In the genomic region with DNA sequence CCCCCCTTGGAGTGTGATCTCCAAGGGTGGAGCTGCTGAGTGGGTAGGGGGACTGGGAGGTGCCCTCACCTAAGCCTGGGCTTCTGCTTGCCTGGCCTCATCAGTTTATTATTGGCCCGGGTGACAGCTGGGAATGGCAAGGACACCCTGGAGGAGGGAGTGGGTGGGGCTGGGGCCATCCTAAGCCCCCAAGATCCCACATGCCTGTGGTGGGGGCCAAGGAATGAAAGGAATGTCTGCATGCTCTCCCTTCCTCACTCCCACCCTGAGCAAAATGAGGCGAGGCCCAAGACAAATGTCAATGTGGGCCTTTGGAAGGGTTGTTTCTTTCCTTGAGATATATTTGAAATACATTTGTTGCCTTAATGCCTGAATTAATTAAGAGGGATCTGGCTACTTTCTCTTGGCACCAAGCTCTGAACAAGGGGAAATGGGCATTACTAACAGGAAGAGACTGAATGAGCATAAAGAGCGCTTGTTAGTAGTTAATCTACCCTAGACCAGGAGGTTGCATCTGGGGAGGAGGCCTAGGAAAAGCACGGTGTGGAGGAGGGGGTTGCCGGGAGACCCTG, we compare ENCODE assay signal across 19 cellular contexts. TPM values are rescaled to one million over a fixed set of nuclear protein-coding genes. Genes with fewer than 3 reads are reported as not detected.
"Had no signal": no experiment of that assay in that cellular context is flagged by ENCODE, and none has a peak within 500 bp of the region (broad histone marks: within the 10 kb centered on the region; RNA-seq: fewer than 3 reads in every experiment).

No MANE protein-coding gene starts in this region.

- H3K27me3 ChIP-seq: colonic mucosa, heart left ventricle, left lung, pancreas, upper lobe of left lung had no signal

- DNase-seq: activated CD4-positive, alpha-beta memory T cell treated with anti-CD3 and anti-CD28 coated beads, Interleukin-2, amount 10 ng/mL, durations not matched to agents 7 days and 5 days; activated naive CD8-positive, alpha-beta T cell treated with anti-CD3 and anti-CD28 coated beads, Interleukin-2, amount 10 ng/mL, durations not matched to agents 7 days and 5 days; activated T-cell treated with anti-CD3 and anti-CD28 coated beads, Interleukin-2, amount 50 U/mL, for 72 hours; aorta; colonic mucosa; effector CD4-positive, alpha-beta T cell; heart left ventricle; left lung; pancreas; spleen; stimulated activated CD4-positive, alpha-beta T cell treated with anti-CD3 and anti-CD28 coated beads, Interleukin-2, amount 100 ng/mL, for 24 hours; stimulated activated naive CD4-positive, alpha-beta T cell; T-helper 9 cell; upper lobe of left lung had no signal

- H3K9me3 ChIP-seq: colonic mucosa, heart left ventricle, left lung, pancreas, spleen, upper lobe of left lung had no signal

- ATAC-seq: activated T-cell treated with anti-CD3 and anti-CD28 coated beads, Interleukin-2, amount 50 U/mL, for 72 hours; heart left ventricle; left lung; pancreas had no signal

- H3K4me1 ChIP-seq: colonic mucosa, pancreas had no signal

- H3K4me3 ChIP-seq: cardiac muscle cell, colonic mucosa, heart left ventricle, left lung, pancreas, spleen, upper lobe of left lung had no signal

- H3K27ac ChIP-seq: cardiac muscle cell, colonic mucosa, heart left ventricle, left lung, pancreas, spleen, upper lobe of left lung, VCaP had no signal

- H3K36me3 ChIP-seq: cardiac muscle cell, colonic mucosa, heart left ventricle, left lung, pancreas, spleen, upper lobe of left lung had no signal

- FAIRE-seq: frontal cortex, keratinocyte, pancreas had no signal

RNA-seq across cellular contexts. Expression of a gene that starts 19.7 kb away (rescaled TPM):
- total RNA-seq: activated CD4-positive, alpha-beta memory T cell treated with anti-CD3 and anti-CD28 coated beads, Interleukin-2, amount 10 ng/mL, durations not matched to agents 7 days and 5 days; activated T-cell treated with anti-CD3 and anti-CD28 coated beads, Interleukin-2, amount 50 U/mL, for 72 hours; cardiac muscle cell; frontal cortex had no signal

RNA-seq across cellular contexts. Expression of a gene that starts 23.3 kb away (rescaled TPM):
- polyA plus RNA-seq: cardiac muscle cell, heart left ventricle, keratinocyte had no signal

RNA-seq across cellular contexts. Expression of a gene that starts 30.6 kb away (rescaled TPM):
- total RNA-seq: activated CD4-positive, alpha-beta memory T cell treated with anti-CD3 and anti-CD28 coated beads, Interleukin-2, amount 10 ng/mL, durations not matched to agents 7 days and 5 days; activated naive CD8-positive, alpha-beta T cell treated with anti-CD3 and anti-CD28 coated beads, Interleukin-2, amount 10 ng/mL, durations not matched to agents 7 days and 5 days; activated T-cell treated with anti-CD3 and anti-CD28 coated beads, Interleukin-2, amount 50 U/mL, for 72 hours; aorta; colonic mucosa; frontal cortex; pancreas; renal cortical epithelial cell had no signal
- polyA plus RNA-seq: aorta, heart left ventricle, keratinocyte, pancreas had no signal
